22 cellular contexts compared by ENCODE assay signal in genomic region chr13:77619655-77620054, GRCh38.
"Had no signal": no experiment of that assay in that cellular context is flagged by ENCODE, and none has a peak within 500 bp of the region (broad histone marks: within the 10 kb centered on the region; RNA-seq: fewer than 3 reads in every experiment).

No MANE protein-coding gene starts in this region.

- H3K27me3 ChIP-seq: adrenal gland, breast epithelium had no signal

- H3K9me3 ChIP-seq: adrenal gland, breast epithelium had no signal

- ATAC-seq: activated CD4-positive, alpha-beta T cell treated with anti-CD3 and anti-CD28 coated beads for 36 hours; activated CD8-positive, alpha-beta T cell treated with anti-CD3 and anti-CD28 coated beads for 36 hours; activated T-cell treated with anti-CD3 and anti-CD28 coated beads, Interleukin-2, amount 50 U/mL, for 72 hours had no signal

- H2AFZ ChIP-seq: PC-9 had no signal

- H3K36me3 ChIP-seq: adrenal gland, breast epithelium, WERI-Rb-1 had no signal

- H3K27ac ChIP-seq: adrenal gland, breast epithelium, PC-9, SK-N-MC, WERI-Rb-1 had no signal

- H3K4me1 ChIP-seq: adrenal gland, breast epithelium had no signal

- H3K4me3 ChIP-seq: adrenal gland, breast epithelium, PC-9, SK-N-MC had no signal

- DNase-seq: activated CD4-positive, alpha-beta T cell treated with anti-CD3 and anti-CD28 coated beads for 36 hours; activated CD8-positive, alpha-beta memory T cell treated with anti-CD3 and anti-CD28 coated beads, Interleukin-2, amount 50 U/mL, for 4 hours; activated CD8-positive, alpha-beta T cell treated with anti-CD3 and anti-CD28 coated beads for 36 hours; activated gamma-delta T cell treated with Interleukin-2 at 50 U/mL for 16 hours; activated naive CD4-positive, alpha-beta T cell treated with anti-CD3 and anti-CD28 coated beads, Interleukin-2, amount 10 ng/mL, durations not matched to agents 7 days and 5 days; activated naive CD8-positive, alpha-beta T cell treated with anti-CD3 and anti-CD28 coated beads, Interleukin-2, amount 10 ng/mL, durations not matched to agents 7 days and 5 days; activated T-cell treated with anti-CD3 and anti-CD28 coated beads, Interleukin-2, amount 50 U/mL, for 72 hours; adrenal gland; anterior cingulate cortex; central memory CD4-positive, alpha-beta T cell; KG1; NCI-H1105; NCI-H1436 treated with DMSO at 0.1 percent for 48 hours; NCI-H187; NCI-H2081; NCI-H510A treated with DMSO at 0.1 percent for 48 hours; PC-9; SHP77 treated with DMSO at 0.1 percent for 48 hours; T-helper 1 cell; WERI-Rb-1 had no signal

- H3K4me2 ChIP-seq: PC-9 had no signal
